In genomic region chr7:5350600-5351385, GRCh38 we compare ENCODE assay signal across 2 cellular contexts.
TF ChIP-seq lines count a peak whose summit lies in the region.

No MANE protein-coding gene starts in this region.

TF ChIP-seq in GM23338, 12 proteins besides CTCF, POLR2A, EP300 and RAD21 (continued from another document):
- TF ChIP-seq REST (IDR thresholded peaks at IDR 0.05; ENCODE audit: unreplicated experiment) (no peak), ZNF462 (CRISPR knock-in tag; IDR thresholded peaks at IDR 0.05) (no peak), EZH2phosphoT487 (IDR thresholded peaks at IDR 0.05; ENCODE audit: unreplicated experiment) (no peak), ZNF331 (CRISPR knock-in tag; IDR thresholded peaks at IDR 0.05; ENCODE audit: low read depth) (no peak), EZH2 (IDR thresholded peaks at IDR 0.05; ENCODE audit: low read depth, unreplicated experiment) (no peak), CREB1 (CRISPR knock-in tag; IDR thresholded peaks at IDR 0.05; ENCODE audit: low read depth) (no peak), NANOG (IDR thresholded peaks at IDR 0.05; ENCODE audit: borderline replicate concordance) (no peak)

TF ChIP-seq in WTC11, 78 proteins besides CTCF, POLR2A, EP300 and RAD21 (continued from another document):
- no peak for TF ChIP-seq E2F5 (CRISPR knock-in tag; IDR thresholded peaks at IDR 0.05)
- TF ChIP-seq PRDM15 (CRISPR knock-in tag; IDR thresholded peaks at IDR 0.05), result no peak
- no peak for TF ChIP-seq ZMAT4 (CRISPR knock-in tag; IDR thresholded peaks at IDR 0.05)
- TF ChIP-seq E2F4 (CRISPR knock-in tag; IDR thresholded peaks at IDR 0.05; ENCODE audit: borderline replicate concordance, low read depth), result no peak
- no peak for TF ChIP-seq SMAD4 (CRISPR knock-in tag; IDR thresholded peaks at IDR 0.05)
